19 cellular contexts compared by ENCODE assay signal in the genomic region with DNA sequence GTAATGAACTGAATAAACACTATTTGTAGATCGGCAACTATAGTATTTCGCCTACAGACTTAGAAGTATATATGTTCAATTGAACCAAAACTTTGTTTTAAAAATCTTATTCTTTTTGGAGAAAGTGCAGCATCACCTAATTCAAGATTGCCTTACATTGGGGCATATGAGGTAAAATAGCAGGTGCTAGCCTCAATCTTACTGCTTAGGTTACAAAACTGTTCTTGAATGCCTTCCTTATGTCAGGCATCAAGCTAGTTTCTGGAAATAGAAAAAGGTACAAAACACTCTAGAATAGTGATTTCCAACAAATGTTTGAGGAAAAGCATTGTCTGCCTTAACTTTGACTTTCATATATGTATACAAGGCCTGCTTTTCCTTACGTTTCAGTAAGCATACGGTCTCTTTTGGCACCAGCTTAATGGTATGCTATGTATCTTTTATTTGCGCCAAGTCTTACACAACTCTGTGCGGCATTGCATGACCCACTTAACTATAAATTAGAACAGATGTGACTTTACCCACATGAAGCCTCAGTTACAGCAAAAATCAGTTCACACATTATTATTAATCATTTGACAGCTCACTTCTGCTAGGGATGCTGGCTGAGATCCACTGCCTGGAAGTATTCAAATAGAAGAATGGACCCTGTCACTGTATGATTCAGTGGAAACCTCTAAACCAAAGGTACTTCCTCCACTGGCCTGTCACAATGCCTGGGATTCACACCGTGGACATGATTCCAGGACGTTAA.
A peak's percentile ranks its signal among the peaks of the same experiment; 100 is the strongest.
DNase-seq lines count a peak whose midpoint lies in the region; ATAC-seq and TF ChIP-seq lines count a peak whose summit lies in the region.
"Had no signal": no experiment of that assay in that cellular context is flagged by ENCODE, and none has a peak within 500 bp of the region (broad histone marks: within the 10 kb centered on the region; RNA-seq: fewer than 3 reads in every experiment).

No MANE protein-coding gene starts in this region.

- intact Hi-C loops in Right ventricle myocardium superior (cut with DNase I): no loop called here
- intact Hi-C loops in left ventricle myocardium inferior (cut with micrococcal nuclease): no loop called here

- no peaks in the 10 kb centered on the region for H3K4me1 ChIP-seq in left ventricle myocardium inferior
- H3K4me1 ChIP-seq in adipocyte (ENCODE audit: control insufficient read depth, insufficient read depth, low read length): peaks cover 12% of the 10 kb centered on the region
- H3K4me1 ChIP-seq in tibial nerve: no peaks in the 10 kb centered on the region
- H3K4me1 ChIP-seq: A549, upper lobe of right lung had no signal

- no peaks in the 10 kb centered on the region for H3K4me1 Mint-ChIP-seq in stimulated activated memory B cell treated with anti-CD40 and anti-IgM and Interleukin-4, amounts not matched to agents 10 μg/mL and 1 μg/mL and 100 μg/mL, for 72 hours
- H3K4me1 Mint-ChIP-seq: activated CD8-positive, alpha-beta memory T cell treated with anti-CD3 and anti-CD28 coated beads, Interleukin-2, amount 10 ng/mL, durations not matched to agents 7 days and 5 days; neural crest cell had no signal

- DNase-seq in Right ventricle myocardium superior (no peak), left ventricle myocardium inferior (no peak), adipocyte (ENCODE audit: low read depth) (peak; percentile 55), fibroblast of villous mesenchyme (ENCODE audit: low read depth) (peak; percentile 45), tibial nerve (ENCODE audit: low spot score in 2 of 2) (no peak), anterior cingulate cortex (lab: John Stamatoyannopoulos, UW) (no peak)
- DNase-seq in activated CD4-positive, alpha-beta T cell treated with anti-CD3 and anti-CD28 coated beads, Interleukin-2, amount 50 U/mL, for 1 hour: no peak
- DNase-seq: activated CD8-positive, alpha-beta memory T cell treated with anti-CD3 and anti-CD28 coated beads, Interleukin-2, amount 10 ng/mL, durations not matched to agents 7 days and 5 days; HFFc6; kidney; NCI-H2029; NCI-H524; stomach; T1000; upper lobe of right lung had no signal

- no peak for TF ChIP-seq POLR2A in tibial nerve (IDR thresholded peaks at IDR 0.05)

- H3K27me3 ChIP-seq in left ventricle myocardium inferior (ENCODE audit: low read depth) (no peaks in the 10 kb centered on the region), adipocyte (replicated peaks; ENCODE audit: control insufficient read depth, insufficient read depth, low read length) (no peaks in the 10 kb centered on the region), tibial nerve (no peaks in the 10 kb centered on the region)
- H3K27me3 ChIP-seq: hepatocyte, stomach, upper lobe of right lung had no signal

- no peak for TF ChIP-seq CTCF in left ventricle myocardium inferior (IDR thresholded peaks at IDR 0.05; ENCODE audit: borderline replicate concordance)
- TF ChIP-seq CTCF in fibroblast of villous mesenchyme (IDR thresholded peaks at IDR 0.05; ENCODE audit: insufficient read depth, low read depth, low read length): no peak
- TF ChIP-seq CTCF in tibial nerve (IDR thresholded peaks at IDR 0.05): no peak

- ATAC-seq in Right ventricle myocardium superior (ENCODE audit: poor library complexity): peak; percentile 29
- ATAC-seq in stimulated activated memory B cell treated with anti-CD40 and anti-IgM and Interleukin-4, amounts not matched to agents 10 μg/mL and 1 μg/mL and 100 μg/mL, for 72 hours: no peak
- ATAC-seq: A549; activated CD8-positive, alpha-beta memory T cell treated with anti-CD3 and anti-CD28 coated beads, Interleukin-2, amount 10 ng/mL, durations not matched to agents 7 days and 5 days; upper lobe of right lung had no signal

- H3K36me3 ChIP-seq in left ventricle myocardium inferior (no peaks in the 10 kb centered on the region), adipocyte (ENCODE audit: control insufficient read depth, insufficient read depth, low read length, severe bottlenecking) (no peaks in the 10 kb centered on the region), tibial nerve (no peaks in the 10 kb centered on the region)
- H3K36me3 ChIP-seq: stomach, upper lobe of right lung had no signal

- 80 to 83% methylated on average over 8 of the region's 8 CpGs for WGBS in tibial nerve, 2 donors

- H3K27ac ChIP-seq in left ventricle myocardium inferior (replicated peaks) (no peak overlapping the region), tibial nerve (no peak overlapping the region)
- H3K27ac ChIP-seq: A549, hepatocyte, stomach, upper lobe of right lung had no signal

- no peak overlapping the region for H3K9ac ChIP-seq in adipocyte (ENCODE audit: low read length)

- no peak overlapping the region for H3K27ac Mint-ChIP-seq in stimulated activated memory B cell treated with anti-CD40 and anti-IgM and Interleukin-4, amounts not matched to agents 10 μg/mL and 1 μg/mL and 100 μg/mL, for 72 hours
- H3K27ac Mint-ChIP-seq: activated CD8-positive, alpha-beta memory T cell treated with anti-CD3 and anti-CD28 coated beads, Interleukin-2, amount 10 ng/mL, durations not matched to agents 7 days and 5 days; HFFc6 had no signal

- TF ChIP-seq EP300 in tibial nerve (IDR thresholded peaks at IDR 0.05): no peak

- peaks cover 4% of the 10 kb centered on the region for H3K9me3 ChIP-seq in left ventricle myocardium inferior (replicated peaks)
- H3K9me3 ChIP-seq in adipocyte (ENCODE audit: control insufficient read depth, low read length): no peaks in the 10 kb centered on the region
- H3K9me3 ChIP-seq in tibial nerve: peaks cover 0 to 3% (median under 1%) of the 10 kb centered on the region in 4 donors
- H3K9me3 ChIP-seq: A549, stomach, upper lobe of right lung had no signal

- H3K36me3 Mint-ChIP-seq in stimulated activated memory B cell treated with anti-CD40 and anti-IgM and Interleukin-4, amounts not matched to agents 10 μg/mL and 1 μg/mL and 100 μg/mL, for 72 hours: no peaks in the 10 kb centered on the region
- H3K36me3 Mint-ChIP-seq: activated CD8-positive, alpha-beta memory T cell treated with anti-CD3 and anti-CD28 coated beads, Interleukin-2, amount 10 ng/mL, durations not matched to agents 7 days and 5 days had no signal

- H3K4me3 ChIP-seq in left ventricle myocardium inferior (no peak overlapping the region), adipocyte (ENCODE audit: low read length) (no peak overlapping the region), fibroblast of villous mesenchyme (ENCODE audit: low read depth, low read length) (no peak overlapping the region), tibial nerve (no peak overlapping the region)
- H3K4me3 ChIP-seq: A549, hepatocyte, stomach, upper lobe of right lung had no signal

- H3K9me3 Mint-ChIP-seq in stimulated activated memory B cell treated with anti-CD40 and anti-IgM and Interleukin-4, amounts not matched to agents 10 μg/mL and 1 μg/mL and 100 μg/mL, for 72 hours: no peaks in the 10 kb centered on the region

- no peaks in the 10 kb centered on the region for H3K27me3 Mint-ChIP-seq in stimulated activated memory B cell treated with anti-CD40 and anti-IgM and Interleukin-4, amounts not matched to agents 10 μg/mL and 1 μg/mL and 100 μg/mL, for 72 hours
- H3K27me3 Mint-ChIP-seq: activated CD8-positive, alpha-beta memory T cell treated with anti-CD3 and anti-CD28 coated beads, Interleukin-2, amount 10 ng/mL, durations not matched to agents 7 days and 5 days had no signal

- no peak overlapping the region for H3K4me3 Mint-ChIP-seq in stimulated activated memory B cell treated with anti-CD40 and anti-IgM and Interleukin-4, amounts not matched to agents 10 μg/mL and 1 μg/mL and 100 μg/mL, for 72 hours
- H3K4me3 Mint-ChIP-seq: activated CD8-positive, alpha-beta memory T cell treated with anti-CD3 and anti-CD28 coated beads, Interleukin-2, amount 10 ng/mL, durations not matched to agents 7 days and 5 days; HFFc6; neural crest cell had no signal

Comparison
In these comparisons a context has a peak if more than half of its experiments do, and no peak if none do; other contexts are left out.
1. DNase-seq: peak in adipocyte (single experiment) and fibroblast of villous mesenchyme (single experiment); none in Right ventricle myocardium superior (single experiment), left ventricle myocardium inferior (single experiment), tibial nerve (0 of 2), anterior cingulate cortex (0 of 58) and activated CD4-positive, alpha-beta T cell treated with anti-CD3 and anti-CD28 coated beads, Interleukin-2, amount 50 U/mL, for 1 hour (single experiment).